In the genomic region with DNA sequence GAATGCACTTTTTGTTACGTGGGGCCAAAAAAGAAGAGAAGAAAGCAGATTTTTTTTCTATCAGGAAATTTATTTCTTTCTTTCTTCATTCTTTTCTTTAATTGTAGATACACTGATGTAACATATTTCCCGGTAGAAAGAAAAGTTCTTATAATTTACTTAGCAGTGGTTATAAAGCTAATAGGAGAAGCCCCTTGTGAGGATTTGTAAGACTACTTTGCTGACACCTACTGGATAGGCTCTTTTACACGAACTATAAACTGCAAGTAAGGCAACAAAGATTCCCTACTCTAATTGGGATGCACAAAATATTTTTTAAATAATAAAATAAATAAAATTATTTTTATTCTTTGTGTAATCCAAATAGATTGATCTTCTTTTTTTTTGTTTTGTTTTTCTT, we compare ENCODE assay signal across 12 cellular contexts.
DNase-seq lines count a peak whose midpoint lies in the region; ATAC-seq and TF ChIP-seq lines count a peak whose summit lies in the region.
"Had no signal": no experiment of that assay in that cellular context is flagged by ENCODE, and none has a peak within 500 bp of the region (broad histone marks: within the 10 kb centered on the region; RNA-seq: fewer than 3 reads in every experiment).

No MANE protein-coding gene starts in this region.

- H3K27ac Mint-ChIP-seq in HFFc6: no peak overlapping the region
- H3K27ac Mint-ChIP-seq: stimulated activated naive B cell treated with anti-CD40 and anti-IgM and Interleukin-4, amounts not matched to agents 10 μg/mL and 1 μg/mL and 100 μg/mL, for 72 hours; T-helper 17 cell had no signal

- H4K20me1 ChIP-seq in SK-N-SH (ENCODE audit: insufficient read depth): no peaks in the 10 kb centered on the region

- POLR2A ChIA-PET in SK-N-SH (lab: Yijun Ruan, JAX): no interaction called here

- H3K4me1 Mint-ChIP-seq in HFFc6 (ENCODE audit: low read depth): peaks cover 44% of the 10 kb centered on the region
- H3K4me1 Mint-ChIP-seq: stimulated activated naive B cell treated with anti-CD40 and anti-IgM and Interleukin-4, amounts not matched to agents 10 μg/mL and 1 μg/mL and 100 μg/mL, for 72 hours; T-helper 17 cell had no signal

- H3K9me3 ChIP-seq in SK-N-SH (no peaks in the 10 kb centered on the region), prostate gland (no peaks in the 10 kb centered on the region)

- peak; percentile 25 for DNase-seq in HFFc6
- no peak for DNase-seq in SK-N-SH
- DNase-seq in fibroblast of the conjunctiva (ENCODE audit: low read depth): peak; percentile 6
- DNase-seq in NCI-H2196 treated with DMSO at 0.1 percent for 48 hours (lab: John Stamatoyannopoulos, UW; ENCODE audit: unreplicated experiment): no peak
- DNase-seq in prostate gland (ENCODE audit: low spot score): no peak
- DNase-seq in NCI-H345 (lab: John Stamatoyannopoulos, UW): no peak
- DNase-seq: activated CD8-positive, alpha-beta memory T cell treated with anti-CD3 and anti-CD28 coated beads, Interleukin-2, amount 50 U/mL, for 48 hours; NCI-H226; stimulated activated naive B cell treated with anti-CD40 and anti-IgM and Interleukin-4, amounts not matched to agents 10 μg/mL and 1 μg/mL and 100 μg/mL, for 72 hours; T-helper 17 cell had no signal

- intact Hi-C loops in prostate gland (cut with DNase I): no loop called here

- WGBS in SK-N-SH (ENCODE audit: low lambda C conversion rate): 4% methylated on average over 3 of the region's 3 CpGs
- 28% methylated on average over 3 of the region's 3 CpGs for WGBS in prostate gland

- no peak overlapping the region for H3K4me3 Mint-ChIP-seq in HFFc6
- H3K4me3 Mint-ChIP-seq: stimulated activated naive B cell treated with anti-CD40 and anti-IgM and Interleukin-4, amounts not matched to agents 10 μg/mL and 1 μg/mL and 100 μg/mL, for 72 hours; T-helper 17 cell had no signal

- no peak for ATAC-seq in GM21360 (IDR thresholded peaks at IDR 0.05; ENCODE audit: unreplicated experiment)
- ATAC-seq: stimulated activated naive B cell treated with anti-CD40 and anti-IgM and Interleukin-4, amounts not matched to agents 10 μg/mL and 1 μg/mL and 100 μg/mL, for 72 hours; T-helper 17 cell had no signal

- TF ChIP-seq POLR2A in prostate gland (IDR thresholded peaks at IDR 0.05): no peak

- TF ChIP-seq EP300 in SK-N-SH (IDR thresholded peaks at IDR 0.05; ENCODE audit: borderline replicate concordance in 1 of 2, low read depth in 1 of 2, low read length in 1 of 2): no peak

- H2AFZ ChIP-seq in SK-N-SH (ENCODE audit: low read depth): no peak overlapping the region; the same call in 1 of the 2 replicates

- H3K4me2 ChIP-seq in SK-N-SH: no peak overlapping the region

- H3K36me3 ChIP-seq in SK-N-SH (replicated peaks in 1 of 2; ENCODE audit: control insufficient read depth in 1 of 2, insufficient read depth in 2 of 2, low read length in 1 of 2) (no peaks in the 10 kb centered on the region), prostate gland (no peaks in the 10 kb centered on the region)

- H3K9me2 ChIP-seq in SK-N-SH: no peaks in the 10 kb centered on the region

- H3K9me3 Mint-ChIP-seq in HFFc6: no peaks in the 10 kb centered on the region; the same call in 1 of the 2 replicates

- no peaks in the 10 kb centered on the region for H3K36me3 Mint-ChIP-seq in HFFc6 (ENCODE audit: low read depth)
- H3K36me3 Mint-ChIP-seq: stimulated activated naive B cell treated with anti-CD40 and anti-IgM and Interleukin-4, amounts not matched to agents 10 μg/mL and 1 μg/mL and 100 μg/mL, for 72 hours had no signal

- no peaks in the 10 kb centered on the region; the same call in 1 of the 2 replicates for H3K27me3 Mint-ChIP-seq in HFFc6 (ENCODE audit: insufficient read depth)
- H3K27me3 Mint-ChIP-seq: stimulated activated naive B cell treated with anti-CD40 and anti-IgM and Interleukin-4, amounts not matched to agents 10 μg/mL and 1 μg/mL and 100 μg/mL, for 72 hours; T-helper 17 cell had no signal

- peak; percentile 26 for TF ChIP-seq RAD21 in SK-N-SH (IDR thresholded peaks at IDR 0.05; ENCODE audit: low read length)

- no peaks in the 10 kb centered on the region for H3F3A ChIP-seq in SK-N-SH (replicated peaks; ENCODE audit: insufficient read depth)

- H3K27me3 ChIP-seq in SK-N-SH (ENCODE audit: insufficient read depth) (peaks cover 8% of the 10 kb centered on the region; the same call in 1 of the 2 replicates), prostate gland (replicated peaks; ENCODE audit: insufficient read depth) (no peaks in the 10 kb centered on the region)

- H3K9ac ChIP-seq in SK-N-SH: no peak overlapping the region

- no peaks in the 10 kb centered on the region for H3K4me1 ChIP-seq in SK-N-SH (ENCODE audit: control insufficient read depth in 1 of 2, insufficient read depth in 2 of 2, low read depth in 1 of 2, low read length in 1 of 2)
- no peaks in the 10 kb centered on the region for H3K4me1 ChIP-seq in prostate gland (replicated peaks)

- CTCF ChIA-PET in SK-N-SH (lab: Yijun Ruan, JAX): interaction anchor here (1.2 kb wide), 1 partner anchor 12 kb away, joined by 3 read pairs; no protein-coding TSS in a partner anchor

- H3K79me2 ChIP-seq in SK-N-SH (ENCODE audit: insufficient read depth): no peaks in the 10 kb centered on the region

- H3K4me3 ChIP-seq in SK-N-SH (ENCODE audit: low read depth in 2 of 2, low read length in 1 of 2): no peak overlapping the region
- no peak overlapping the region for H3K4me3 ChIP-seq in prostate gland

- TF ChIP-seq CTCF in 22Rv1 (IDR thresholded peaks at IDR 0.05) (0 out of 2 replicates have a peak, but pooled peaks have one; percentile 6), HFFc6 (IDR thresholded peaks at IDR 0.05) (peak; percentile 57; the same call in 1 of the 2 replicates), SK-N-SH (IDR thresholded peaks at IDR 0.05) (peak; percentile 43), prostate gland (IDR thresholded peaks at IDR 0.05) (no peak)

- H3K27ac ChIP-seq in 22Rv1: no peak overlapping the region
- no peak overlapping the region for H3K27ac ChIP-seq in SK-N-SH (ENCODE audit: low read depth in 2 of 2, low read length in 1 of 2)
- H3K27ac ChIP-seq in prostate gland: no peak overlapping the region

TF ChIP-seq in SK-N-SH, 30 proteins besides CTCF, POLR2A, EP300 and RAD21:
- TF ChIP-seq YY1 (IDR thresholded peaks at IDR 0.05; ENCODE audit: low read depth) (no peak), JUND (IDR thresholded peaks at IDR 0.05) (no peak)

Comparison
In these comparisons a context has a peak if more than half of its experiments do, and no peak if none do; other contexts are left out.
1. CTCF ChIP-seq: peak in 22Rv1 (single experiment), HFFc6 (single experiment) and SK-N-SH (single experiment); none in prostate gland (0 of 4).
2. DNase-seq: peak in HFFc6 (single experiment) and fibroblast of the conjunctiva (single experiment); none in SK-N-SH (single experiment), NCI-H2196 treated with DMSO at 0.1 percent for 48 hours (single experiment), prostate gland (single experiment) and NCI-H345 (single experiment).